3 cellular contexts compared by ENCODE assay signal in genomic region chr3:44577354-44577952, GRCh38. TPM values are rescaled to one million over a fixed set of nuclear protein-coding genes. Genes with fewer than 3 reads are reported as not detected.
"Had no signal": no experiment of that assay in that cellular context is flagged by ENCODE, and none has a peak within 500 bp of the region (broad histone marks: within the 10 kb centered on the region; RNA-seq: fewer than 3 reads in every experiment).

No MANE protein-coding gene starts in this region.

RNA-seq across cellular contexts. Expression of gene ZNF660, which starts 7.3 kb away (rescaled TPM):
- total RNA-seq: HT-29 had no signal
- polyA plus RNA-seq: IgD-negative memory B cell had no signal

RNA-seq across cellular contexts. Expression of gene ZKSCAN7, which starts 22.5 kb away (rescaled TPM):
- total RNA-seq: HT-29, K562 had no signal
- polyA plus RNA-seq: K562 had no signal
